In genomic region chr11:117584056-117584830, GRCh38 we compare ENCODE assay signal across 16 cellular contexts.
DNase-seq lines count a peak whose midpoint lies in the region; ATAC-seq and TF ChIP-seq lines count a peak whose summit lies in the region.
"Had no signal": no experiment of that assay in that cellular context is flagged by ENCODE, and none has a peak within 500 bp of the region (broad histone marks: within the 10 kb centered on the region; RNA-seq: fewer than 3 reads in every experiment).

No MANE protein-coding gene starts in this region.

- H3K9me3 ChIP-seq in HUES6 (ENCODE audit: control insufficient read depth, insufficient read depth, low read depth, low read length) (no peaks in the 10 kb centered on the region), right cardiac atrium (ENCODE audit: control insufficient read depth, low read length) (no peaks in the 10 kb centered on the region)
- H3K9me3 ChIP-seq: colonic mucosa, spleen had no signal

- no peak for TF ChIP-seq CTCF in AG10803 (conservative IDR thresholded peaks at IDR 0.05; ENCODE audit: low read length)
- no peak for TF ChIP-seq CTCF in brain (conservative IDR thresholded peaks at IDR 0.05)
- TF ChIP-seq CTCF in coronary artery (IDR thresholded peaks at IDR 0.05) = no peak

- DNase-seq in AG10803 (ENCODE audit: low read depth) (peak; percentile 40), mesenteric fat pad (ENCODE audit: low spot score) (peak; percentile 49), iPS-NIHi7 (ENCODE audit: extremely low spot score) (no peak), coronary artery (ENCODE audit: low spot score) (no peak), right cardiac atrium (no peak)
- no peak for DNase-seq in stimulated activated CD4-positive, alpha-beta T cell treated with anti-CD3 and anti-CD28 coated beads, Interleukin-1b, Interleukin-23, amount 100 ng/mL, for 48 hours
- DNase-seq: amniotic stem cell, Calu3, colonic mucosa, erythroblast, Kasumi-1, NCI-H1436 treated with DMSO at 0.1 percent for 48 hours, spleen had no signal

- no peaks in the 10 kb centered on the region for H3K36me3 ChIP-seq in HUES6 (ENCODE audit: control insufficient read depth, insufficient read depth, low read length)
- H3K36me3 ChIP-seq: colonic mucosa, spleen had no signal

- peaks cover 25% of the 10 kb centered on the region for H3K4me1 ChIP-seq in HUES6 (ENCODE audit: control insufficient read depth, insufficient read depth, low read length)
- H3K4me1 ChIP-seq in right cardiac atrium (ENCODE audit: control insufficient read depth, insufficient read depth, low read length) = no peaks in the 10 kb centered on the region
- H3K4me1 ChIP-seq: colonic mucosa, spleen had no signal

- intact Hi-C loops in right cardiac atrium (cut with DNase I) = no loop called here

- H3K4me3 Mint-ChIP-seq in brain = peak overlapping the region in 3 of 5 experiments; percentile 8 to 36 (median 36)
- H3K4me3 Mint-ChIP-seq: stimulated activated naive CD8-positive, alpha-beta T cell treated with anti-CD3 and anti-CD28 coated beads, Interleukin-15, Interleukin-2, amounts not matched to agents 100 ng/mL and 50 ng/mL, for 24 hours had no signal

- no peaks in the 10 kb centered on the region for H3K36me3 Mint-ChIP-seq in brain

- H3K9me3 Mint-ChIP-seq in brain = no peaks in the 10 kb centered on the region
- H3K9me3 Mint-ChIP-seq: stimulated activated naive CD8-positive, alpha-beta T cell treated with anti-CD3 and anti-CD28 coated beads, Interleukin-15, Interleukin-2, amounts not matched to agents 100 ng/mL and 50 ng/mL, for 24 hours had no signal

- peaks cover 3% of the 10 kb centered on the region for H3K27me3 Mint-ChIP-seq in brain
- H3K27me3 Mint-ChIP-seq: stimulated activated naive CD8-positive, alpha-beta T cell treated with anti-CD3 and anti-CD28 coated beads, Interleukin-15, Interleukin-2, amounts not matched to agents 100 ng/mL and 50 ng/mL, for 24 hours had no signal

- H3K9ac ChIP-seq in HUES6 (ENCODE audit: low read length) = no peak overlapping the region

- peak overlapping the region; percentile 44 to 94 (median 75) for H3K27ac Mint-ChIP-seq in brain
- H3K27ac Mint-ChIP-seq: stimulated activated naive CD8-positive, alpha-beta T cell treated with anti-CD3 and anti-CD28 coated beads, Interleukin-15, Interleukin-2, amounts not matched to agents 100 ng/mL and 50 ng/mL, for 24 hours had no signal

- H3K27ac ChIP-seq in HUES6 (ENCODE audit: low read depth, low read length) (no peak overlapping the region), coronary artery (no peak overlapping the region), right cardiac atrium (ENCODE audit: low read length) (no peak overlapping the region)
- H3K27ac ChIP-seq: colonic mucosa, spleen had no signal

- H3K27me3 ChIP-seq in HUES6 (ENCODE audit: control insufficient read depth, insufficient read depth, low read length) (peaks cover 54% of the 10 kb centered on the region), right cardiac atrium (ENCODE audit: control insufficient read depth, insufficient read depth) (no peaks in the 10 kb centered on the region)
- H3K27me3 ChIP-seq: colonic mucosa had no signal

- ATAC-seq in right cardiac atrium = no peak

- peaks cover 82% of the 10 kb centered on the region for H3K4me1 Mint-ChIP-seq in brain

- 70% methylated on average over 9 of the region's 9 CpGs for WGBS in right cardiac atrium

- H3K4me3 ChIP-seq in AG10803 (ENCODE audit: low read length) = no peak overlapping the region
- 0 out of 2 replicates have a peak overlapping the region, but pooled peaks have one; percentile 4 for H3K4me3 ChIP-seq in HUES6 (ENCODE audit: low read depth, low read length)
- H3K4me3 ChIP-seq in coronary artery = no peak overlapping the region
- no peak overlapping the region for H3K4me3 ChIP-seq in right cardiac atrium (ENCODE audit: low read length)
- H3K4me3 ChIP-seq: colonic mucosa, spleen had no signal

Comparison
In these comparisons a context has a peak if more than half of its experiments do, and no peak if none do; other contexts are left out.
1. DNase-seq: peak in AG10803 (single experiment) and mesenteric fat pad (single experiment); none in iPS-NIHi7 (single experiment), stimulated activated CD4-positive, alpha-beta T cell treated with anti-CD3 and anti-CD28 coated beads, Interleukin-1b, Interleukin-23, amount 100 ng/mL, for 48 hours (single experiment), coronary artery (single experiment) and right cardiac atrium (0 of 3).